ENCODE assay signal across 1 cellular context in the genomic region with DNA sequence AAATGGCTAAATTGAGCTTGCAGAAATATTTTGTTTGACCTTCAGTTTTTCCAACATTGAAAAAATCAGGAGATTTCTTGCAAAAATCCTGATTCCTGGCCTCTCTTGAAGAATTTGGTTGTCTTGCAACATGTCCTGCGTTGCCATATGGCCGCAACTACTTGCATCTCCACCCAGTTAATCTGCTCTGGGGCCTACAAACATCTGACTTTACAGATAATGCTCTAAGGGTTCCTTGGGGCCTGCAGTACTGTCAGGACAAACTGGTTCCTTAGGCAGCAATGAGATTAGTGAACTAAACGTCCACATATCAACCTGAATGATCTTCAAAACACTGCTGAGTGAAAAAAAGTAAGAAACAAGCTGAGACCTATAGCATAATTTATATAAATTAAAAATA.
TF ChIP-seq lines count a peak whose summit lies in the region.

No MANE protein-coding gene starts in this region.

TF ChIP-seq in K562, 482 proteins besides CTCF, POLR2A, EP300 and RAD21 (continued from another document and continues in another):
- TF ChIP-seq, protein P1, sequence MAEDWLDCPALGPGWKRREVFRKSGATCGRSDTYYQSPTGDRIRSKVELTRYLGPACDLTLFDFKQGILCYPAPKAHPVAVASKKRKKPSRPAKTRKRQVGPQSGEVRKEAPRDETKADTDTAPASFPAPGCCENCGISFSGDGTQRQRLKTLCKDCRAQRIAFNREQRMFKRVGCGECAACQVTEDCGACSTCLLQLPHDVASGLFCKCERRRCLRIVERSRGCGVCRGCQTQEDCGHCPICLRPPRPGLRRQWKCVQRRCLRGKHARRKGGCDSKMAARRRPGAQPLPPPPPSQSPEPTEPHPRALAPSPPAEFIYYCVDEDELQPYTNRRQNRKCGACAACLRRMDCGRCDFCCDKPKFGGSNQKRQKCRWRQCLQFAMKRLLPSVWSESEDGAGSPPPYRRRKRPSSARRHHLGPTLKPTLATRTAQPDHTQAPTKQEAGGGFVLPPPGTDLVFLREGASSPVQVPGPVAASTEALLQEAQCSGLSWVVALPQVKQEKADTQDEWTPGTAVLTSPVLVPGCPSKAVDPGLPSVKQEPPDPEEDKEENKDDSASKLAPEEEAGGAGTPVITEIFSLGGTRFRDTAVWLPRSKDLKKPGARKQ (CRISPR knock-in tag; IDR thresholded peaks at IDR 0.05): no peak
- no peak for TF ChIP-seq CHD2 (IDR thresholded peaks at IDR 0.05; ENCODE audit: low read depth, low read length)
- TF ChIP-seq SNIP1 (IDR thresholded peaks at IDR 0.05; ENCODE audit: low read depth): no peak
- TF ChIP-seq, protein P2, sequence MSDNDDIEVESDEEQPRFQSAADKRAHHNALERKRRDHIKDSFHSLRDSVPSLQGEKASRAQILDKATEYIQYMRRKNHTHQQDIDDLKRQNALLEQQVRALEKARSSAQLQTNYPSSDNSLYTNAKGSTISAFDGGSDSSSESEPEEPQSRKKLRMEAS (CRISPR knock-in tag; IDR thresholded peaks at IDR 0.05): no peak
- TF ChIP-seq, protein P3, sequence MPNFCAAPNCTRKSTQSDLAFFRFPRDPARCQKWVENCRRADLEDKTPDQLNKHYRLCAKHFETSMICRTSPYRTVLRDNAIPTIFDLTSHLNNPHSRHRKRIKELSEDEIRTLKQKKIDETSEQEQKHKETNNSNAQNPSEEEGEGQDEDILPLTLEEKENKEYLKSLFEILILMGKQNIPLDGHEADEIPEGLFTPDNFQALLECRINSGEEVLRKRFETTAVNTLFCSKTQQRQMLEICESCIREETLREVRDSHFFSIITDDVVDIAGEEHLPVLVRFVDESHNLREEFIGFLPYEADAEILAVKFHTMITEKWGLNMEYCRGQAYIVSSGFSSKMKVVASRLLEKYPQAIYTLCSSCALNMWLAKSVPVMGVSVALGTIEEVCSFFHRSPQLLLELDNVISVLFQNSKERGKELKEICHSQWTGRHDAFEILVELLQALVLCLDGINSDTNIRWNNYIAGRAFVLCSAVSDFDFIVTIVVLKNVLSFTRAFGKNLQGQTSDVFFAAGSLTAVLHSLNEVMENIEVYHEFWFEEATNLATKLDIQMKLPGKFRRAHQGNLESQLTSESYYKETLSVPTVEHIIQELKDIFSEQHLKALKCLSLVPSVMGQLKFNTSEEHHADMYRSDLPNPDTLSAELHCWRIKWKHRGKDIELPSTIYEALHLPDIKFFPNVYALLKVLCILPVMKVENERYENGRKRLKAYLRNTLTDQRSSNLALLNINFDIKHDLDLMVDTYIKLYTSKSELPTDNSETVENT (CRISPR knock-in tag; IDR thresholded peaks at IDR 0.05): no peak
- peak in 1 of 2 experiments; percentile 50 for TF ChIP-seq NCOA2 (IDR thresholded peaks at IDR 0.05; ENCODE audit: partially characterized antibody in 2 of 2)
- TF ChIP-seq ZNF41 (CRISPR knock-in tag; conservative IDR thresholded peaks at IDR 0.05): no peak
- TF ChIP-seq ZNF347 (CRISPR knock-in tag; IDR thresholded peaks at IDR 0.05; ENCODE audit: low read depth): no peak
- peak; percentile 85 for TF ChIP-seq KLF16 (IDR thresholded peaks at IDR 0.05)
- 0 out of 2 replicates have a peak, but pooled peaks have one; percentile 59 for TF ChIP-seq FOXJ2 (tag; IDR thresholded peaks at IDR 0.05)
- TF ChIP-seq NCOA1 (IDR thresholded peaks at IDR 0.05; ENCODE audit: low read depth): peak; percentile 75; the same call in 1 of the 2 replicates
- no peak for TF ChIP-seq ZNF780A (CRISPR knock-in tag; IDR thresholded peaks at IDR 0.05)
- peak; percentile 87 for TF ChIP-seq MTA2 (IDR thresholded peaks at IDR 0.05; ENCODE audit: low read depth)
- TF ChIP-seq NCOA4 (IDR thresholded peaks at IDR 0.05; ENCODE audit: partially characterized antibody): no peak
- no peak for TF ChIP-seq SIRT6 (IDR thresholded peaks at IDR 0.05; ENCODE audit: low read depth, low read length)
- no peak for TF ChIP-seq XRCC5 (IDR thresholded peaks at IDR 0.05; ENCODE audit: low read depth, low read length)
- TF ChIP-seq, protein P4, sequence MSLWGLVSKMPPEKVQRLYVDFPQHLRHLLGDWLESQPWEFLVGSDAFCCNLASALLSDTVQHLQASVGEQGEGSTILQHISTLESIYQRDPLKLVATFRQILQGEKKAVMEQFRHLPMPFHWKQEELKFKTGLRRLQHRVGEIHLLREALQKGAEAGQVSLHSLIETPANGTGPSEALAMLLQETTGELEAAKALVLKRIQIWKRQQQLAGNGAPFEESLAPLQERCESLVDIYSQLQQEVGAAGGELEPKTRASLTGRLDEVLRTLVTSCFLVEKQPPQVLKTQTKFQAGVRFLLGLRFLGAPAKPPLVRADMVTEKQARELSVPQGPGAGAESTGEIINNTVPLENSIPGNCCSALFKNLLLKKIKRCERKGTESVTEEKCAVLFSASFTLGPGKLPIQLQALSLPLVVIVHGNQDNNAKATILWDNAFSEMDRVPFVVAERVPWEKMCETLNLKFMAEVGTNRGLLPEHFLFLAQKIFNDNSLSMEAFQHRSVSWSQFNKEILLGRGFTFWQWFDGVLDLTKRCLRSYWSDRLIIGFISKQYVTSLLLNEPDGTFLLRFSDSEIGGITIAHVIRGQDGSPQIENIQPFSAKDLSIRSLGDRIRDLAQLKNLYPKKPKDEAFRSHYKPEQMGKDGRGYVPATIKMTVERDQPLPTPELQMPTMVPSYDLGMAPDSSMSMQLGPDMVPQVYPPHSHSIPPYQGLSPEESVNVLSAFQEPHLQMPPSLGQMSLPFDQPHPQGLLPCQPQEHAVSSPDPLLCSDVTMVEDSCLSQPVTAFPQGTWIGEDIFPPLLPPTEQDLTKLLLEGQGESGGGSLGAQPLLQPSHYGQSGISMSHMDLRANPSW (CRISPR knock-in tag; IDR thresholded peaks at IDR 0.05): no peak
- TF ChIP-seq LEF1 (IDR thresholded peaks at IDR 0.05): peak; percentile 91
- TF ChIP-seq, protein P5, sequence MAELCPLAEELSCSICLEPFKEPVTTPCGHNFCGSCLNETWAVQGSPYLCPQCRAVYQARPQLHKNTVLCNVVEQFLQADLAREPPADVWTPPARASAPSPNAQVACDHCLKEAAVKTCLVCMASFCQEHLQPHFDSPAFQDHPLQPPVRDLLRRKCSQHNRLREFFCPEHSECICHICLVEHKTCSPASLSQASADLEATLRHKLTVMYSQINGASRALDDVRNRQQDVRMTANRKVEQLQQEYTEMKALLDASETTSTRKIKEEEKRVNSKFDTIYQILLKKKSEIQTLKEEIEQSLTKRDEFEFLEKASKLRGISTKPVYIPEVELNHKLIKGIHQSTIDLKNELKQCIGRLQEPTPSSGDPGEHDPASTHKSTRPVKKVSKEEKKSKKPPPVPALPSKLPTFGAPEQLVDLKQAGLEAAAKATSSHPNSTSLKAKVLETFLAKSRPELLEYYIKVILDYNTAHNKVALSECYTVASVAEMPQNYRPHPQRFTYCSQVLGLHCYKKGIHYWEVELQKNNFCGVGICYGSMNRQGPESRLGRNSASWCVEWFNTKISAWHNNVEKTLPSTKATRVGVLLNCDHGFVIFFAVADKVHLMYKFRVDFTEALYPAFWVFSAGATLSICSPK (IDR thresholded peaks at IDR 0.05; ENCODE audit: borderline replicate concordance): no peak
- no peak for TF ChIP-seq CHD1 (IDR thresholded peaks at IDR 0.05; ENCODE audit: low read length)
- TF ChIP-seq PYGO2 (tag; IDR thresholded peaks at IDR 0.05): no peak
- no peak for TF ChIP-seq NR4A1 (CRISPR knock-in tag; IDR thresholded peaks at IDR 0.05)
- TF ChIP-seq NR4A1 (tag; IDR thresholded peaks at IDR 0.05): no peak
- TF ChIP-seq HMGN3 (IDR thresholded peaks at IDR 0.05; ENCODE audit: borderline replicate concordance, extremely low read depth, insufficient read length, low read depth, low read length): no peak
- no peak for TF ChIP-seq ZNF3 (CRISPR knock-in tag; IDR thresholded peaks at IDR 0.05)
- 0 out of 2 replicates have a peak, but pooled peaks have one; percentile 44 for TF ChIP-seq ADNP (tag; IDR thresholded peaks at IDR 0.05)
- TF ChIP-seq ELF4 (CRISPR knock-in tag; IDR thresholded peaks at IDR 0.05): no peak
- TF ChIP-seq STAT5A (IDR thresholded peaks at IDR 0.05; ENCODE audit: borderline replicate concordance, low read length): peak; percentile 85
- TF ChIP-seq MEIS2 (IDR thresholded peaks at IDR 0.05; ENCODE audit: partially characterized antibody): peak; percentile 58
- TF ChIP-seq RHOXF2B (CRISPR knock-in tag; conservative IDR thresholded peaks at IDR 0.05): no peak
- TF ChIP-seq, protein P6, sequence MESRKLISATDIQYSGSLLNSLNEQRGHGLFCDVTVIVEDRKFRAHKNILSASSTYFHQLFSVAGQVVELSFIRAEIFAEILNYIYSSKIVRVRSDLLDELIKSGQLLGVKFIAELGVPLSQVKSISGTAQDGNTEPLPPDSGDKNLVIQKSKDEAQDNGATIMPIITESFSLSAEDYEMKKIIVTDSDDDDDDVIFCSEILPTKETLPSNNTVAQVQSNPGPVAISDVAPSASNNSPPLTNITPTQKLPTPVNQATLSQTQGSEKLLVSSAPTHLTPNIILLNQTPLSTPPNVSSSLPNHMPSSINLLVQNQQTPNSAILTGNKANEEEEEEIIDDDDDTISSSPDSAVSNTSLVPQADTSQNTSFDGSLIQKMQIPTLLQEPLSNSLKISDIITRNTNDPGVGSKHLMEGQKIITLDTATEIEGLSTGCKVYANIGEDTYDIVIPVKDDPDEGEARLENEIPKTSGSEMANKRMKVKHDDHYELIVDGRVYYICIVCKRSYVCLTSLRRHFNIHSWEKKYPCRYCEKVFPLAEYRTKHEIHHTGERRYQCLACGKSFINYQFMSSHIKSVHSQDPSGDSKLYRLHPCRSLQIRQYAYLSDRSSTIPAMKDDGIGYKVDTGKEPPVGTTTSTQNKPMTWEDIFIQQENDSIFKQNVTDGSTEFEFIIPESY (CRISPR knock-in tag; IDR thresholded peaks at IDR 0.05): no peak
- TF ChIP-seq FIP1L1 (IDR thresholded peaks at IDR 0.05; ENCODE audit: low read depth, low read length, poor library complexity, severe bottlenecking): no peak
- no peak for TF ChIP-seq ARID2 (IDR thresholded peaks at IDR 0.05)
- no peak for TF ChIP-seq JUN (IDR thresholded peaks at IDR 0.05; ENCODE audit: borderline replicate concordance, low read depth, low read length)
- TF ChIP-seq JUN (CRISPR knock-in tag; IDR thresholded peaks at IDR 0.05; ENCODE audit: borderline replicate concordance): no peak
- TF ChIP-seq SAFB2 (IDR thresholded peaks at IDR 0.05; ENCODE audit: borderline replicate concordance, low read depth, low read length, severe bottlenecking): no peak
- TF ChIP-seq ZFP30 (CRISPR knock-in tag; IDR thresholded peaks at IDR 0.05; ENCODE audit: borderline replicate concordance): no peak
- TF ChIP-seq, protein P7, sequence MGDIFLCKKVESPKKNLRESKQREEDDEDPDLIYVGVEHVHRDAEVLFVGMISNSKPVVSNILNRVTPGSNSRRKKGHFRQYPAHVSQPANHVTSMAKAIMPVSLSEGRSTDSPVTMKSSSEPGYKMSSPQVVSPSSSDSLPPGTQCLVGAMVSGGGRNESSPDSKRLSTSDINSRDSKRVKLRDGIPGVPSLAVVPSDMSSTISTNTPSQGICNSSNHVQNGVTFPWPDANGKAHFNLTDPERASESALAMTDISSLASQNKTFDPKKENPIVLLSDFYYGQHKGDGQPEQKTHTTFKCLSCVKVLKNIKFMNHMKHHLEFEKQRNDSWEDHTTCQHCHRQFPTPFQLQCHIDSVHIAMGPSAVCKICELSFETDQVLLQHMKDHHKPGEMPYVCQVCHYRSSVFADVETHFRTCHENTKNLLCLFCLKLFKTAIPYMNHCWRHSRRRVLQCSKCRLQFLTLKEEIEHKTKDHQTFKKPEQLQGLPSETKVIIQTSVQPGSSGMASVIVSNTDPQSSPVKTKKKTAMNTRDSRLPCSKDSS (IDR thresholded peaks at IDR 0.05; ENCODE audit: low read depth, partially characterized antibody): no peak
- no peak for TF ChIP-seq ZNF239 (CRISPR knock-in tag; IDR thresholded peaks at IDR 0.05)
- TF ChIP-seq CHD4 (IDR thresholded peaks at IDR 0.05; ENCODE audit: insufficient read depth, insufficient replicate concordance, low read depth, low read length, poor library complexity, severe bottlenecking): no peak
- no peak for TF ChIP-seq ZNF143 (CRISPR knock-in tag; IDR thresholded peaks at IDR 0.05)
- TF ChIP-seq HNRNPUL1 (IDR thresholded peaks at IDR 0.05; ENCODE audit: low read length): no peak
- TF ChIP-seq TAL1 (IDR thresholded peaks at IDR 0.05): peak; percentile 91
- TF ChIP-seq, protein P8, sequence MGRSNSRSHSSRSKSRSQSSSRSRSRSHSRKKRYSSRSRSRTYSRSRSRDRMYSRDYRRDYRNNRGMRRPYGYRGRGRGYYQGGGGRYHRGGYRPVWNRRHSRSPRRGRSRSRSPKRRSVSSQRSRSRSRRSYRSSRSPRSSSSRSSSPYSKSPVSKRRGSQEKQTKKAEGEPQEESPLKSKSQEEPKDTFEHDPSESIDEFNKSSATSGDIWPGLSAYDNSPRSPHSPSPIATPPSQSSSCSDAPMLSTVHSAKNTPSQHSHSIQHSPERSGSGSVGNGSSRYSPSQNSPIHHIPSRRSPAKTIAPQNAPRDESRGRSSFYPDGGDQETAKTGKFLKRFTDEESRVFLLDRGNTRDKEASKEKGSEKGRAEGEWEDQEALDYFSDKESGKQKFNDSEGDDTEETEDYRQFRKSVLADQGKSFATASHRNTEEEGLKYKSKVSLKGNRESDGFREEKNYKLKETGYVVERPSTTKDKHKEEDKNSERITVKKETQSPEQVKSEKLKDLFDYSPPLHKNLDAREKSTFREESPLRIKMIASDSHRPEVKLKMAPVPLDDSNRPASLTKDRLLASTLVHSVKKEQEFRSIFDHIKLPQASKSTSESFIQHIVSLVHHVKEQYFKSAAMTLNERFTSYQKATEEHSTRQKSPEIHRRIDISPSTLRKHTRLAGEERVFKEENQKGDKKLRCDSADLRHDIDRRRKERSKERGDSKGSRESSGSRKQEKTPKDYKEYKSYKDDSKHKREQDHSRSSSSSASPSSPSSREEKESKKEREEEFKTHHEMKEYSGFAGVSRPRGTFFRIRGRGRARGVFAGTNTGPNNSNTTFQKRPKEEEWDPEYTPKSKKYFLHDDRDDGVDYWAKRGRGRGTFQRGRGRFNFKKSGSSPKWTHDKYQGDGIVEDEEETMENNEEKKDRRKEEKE (IDR thresholded peaks at IDR 0.05; ENCODE audit: borderline replicate concordance in 1 of 2, control insufficient read depth in 1 of 2, low read depth in 2 of 2, low read length in 1 of 2): no peak
- TF ChIP-seq TCF3 (CRISPR knock-in tag; IDR thresholded peaks at IDR 0.05): peak; percentile 92
- peak; percentile 96 for TF ChIP-seq TEAD4 (IDR thresholded peaks at IDR 0.05; ENCODE audit: low read length)
- TF ChIP-seq TEAD4 (CRISPR knock-in tag; IDR thresholded peaks at IDR 0.05; ENCODE audit: borderline replicate concordance): no peak
- TF ChIP-seq ZNF445 (CRISPR knock-in tag; IDR thresholded peaks at IDR 0.05; ENCODE audit: low read depth): no peak
